Comparison of ENCODE assay signal across 8 cellular contexts in genomic region chr22:20393705-20394476, GRCh38. TPM values are rescaled to one million over a fixed set of nuclear protein-coding genes. Genes with fewer than 3 reads are reported as not detected.
DNase-seq lines count a peak whose midpoint lies in the region; ATAC-seq and TF ChIP-seq lines count a peak whose summit lies in the region.

Gene ZNF74, plus strand, starts transcription at chr22:20394151. Its CDS starts 478 bp downstream, at chr22:20394629.

- H3F3A ChIP-seq in Loucy (ENCODE audit: low read depth), result 0 out of 2 replicates have a peak, but pooled peaks cover 4% of the 10 kb centered on the region

- H3K9me3 ChIP-seq in Loucy (ENCODE audit: insufficient read depth, low read depth, low read length), result no peaks in the 10 kb centered on the region
- H3K9me3 ChIP-seq in SJSA1 (replicated peaks), result no peaks in the 10 kb centered on the region; the same call in 1 of the 2 replicates

- H3K4me3 Mint-ChIP-seq in Calu3 (ENCODE audit: low read depth, unreplicated experiment), result peak within 1 kb of the TSS; percentile 86
- H3K4me3 Mint-ChIP-seq in neural crest cell, result peak within 1 kb of the TSS; percentile 94
- H3K4me3 Mint-ChIP-seq in stimulated activated naive CD8-positive, alpha-beta T cell treated with anti-CD3 and anti-CD28 coated beads, Interleukin-15, amount 100 ng/mL, for 72 hours, result peak within 1 kb of the TSS; percentile 90 to 94

- CTCF ChIA-PET in Calu3 (lab: Charles Lee), result interaction anchor here (0.5 kb wide), 1 partner anchor 25 kb away, joined by 5 read pairs; no protein-coding TSS in a partner anchor

- H3K36me3 Mint-ChIP-seq in Calu3 (ENCODE audit: insufficient read depth, unreplicated experiment), result peaks cover 22% of the 10 kb centered on the region
- H3K36me3 Mint-ChIP-seq in neural crest cell (ENCODE audit: low read depth), result peaks cover 8% of the 10 kb centered on the region

- DNase-seq in Calu3, result peak; percentile 86
- DNase-seq in SJSA1 (ENCODE audit: low read depth in 1 of 2, low spot score in 2 of 2), result peak; percentile 81 to 89
- DNase-seq in activated naive CD4-positive, alpha-beta T cell (lab: John Stamatoyannopoulos, UW), result peak; percentile 52 to 79 (median 64)
- peak; percentile 93 for DNase-seq in foreskin melanocyte
- peak; percentile 81 for DNase-seq in neural crest cell (ENCODE audit: low read depth, low spot score)
- peak; percentile 75 to 81 for DNase-seq in stimulated activated naive CD8-positive, alpha-beta T cell treated with anti-CD3 and anti-CD28 coated beads, Interleukin-15, amount 100 ng/mL, for 72 hours

- no TSS peak for BruUV-seq in Calu3 (replicated peaks; lab: Mats Ljungman, UMichigan)

- H3K4me1 Mint-ChIP-seq in Calu3 (ENCODE audit: low read depth, unreplicated experiment) (peaks cover 25% of the 10 kb centered on the region), neural crest cell (peaks cover 47% of the 10 kb centered on the region)
- peaks cover 41% of the 10 kb centered on the region for H3K4me1 Mint-ChIP-seq in stimulated activated naive CD8-positive, alpha-beta T cell treated with anti-CD3 and anti-CD28 coated beads, Interleukin-15, amount 100 ng/mL, for 72 hours

- peak; percentile 79 for ATAC-seq in GM21619 (IDR thresholded peaks at IDR 0.05; ENCODE audit: unreplicated experiment)
- peak; percentile 93 for ATAC-seq in stimulated activated naive CD8-positive, alpha-beta T cell treated with anti-CD3 and anti-CD28 coated beads, Interleukin-15, amount 100 ng/mL, for 72 hours

- H3K36me3 ChIP-seq in Loucy (ENCODE audit: insufficient read depth, low read length) (no peaks in the 10 kb centered on the region), SJSA1 (peaks cover 4% of the 10 kb centered on the region; the same call in 1 of the 2 replicates)

- H3K27ac Mint-ChIP-seq in Calu3 (ENCODE audit: unreplicated experiment) (peak within 1 kb of the TSS; percentile 47), neural crest cell (ENCODE audit: unreplicated experiment) (peak within 1 kb of the TSS; percentile 94)
- H3K27ac Mint-ChIP-seq in stimulated activated naive CD8-positive, alpha-beta T cell treated with anti-CD3 and anti-CD28 coated beads, Interleukin-15, amount 100 ng/mL, for 72 hours, result peak within 1 kb of the TSS; percentile 95 to 97

- H3K27me3 Mint-ChIP-seq in Calu3 (ENCODE audit: unreplicated experiment) (peaks cover 29% of the 10 kb centered on the region), neural crest cell (ENCODE audit: low read depth) (no peaks in the 10 kb centered on the region)
- H3K27me3 Mint-ChIP-seq in stimulated activated naive CD8-positive, alpha-beta T cell treated with anti-CD3 and anti-CD28 coated beads, Interleukin-15, amount 100 ng/mL, for 72 hours, result no peaks in the 10 kb centered on the region

- H3K4me2 ChIP-seq in Loucy (ENCODE audit: low read depth, low read length, poor library complexity, severe bottlenecking), result peak within 1 kb of the TSS; percentile 80

- H3K9me2 ChIP-seq in Loucy (replicated peaks; ENCODE audit: low read depth, low read length), result no peaks in the 10 kb centered on the region

- peak within 1 kb of the TSS; percentile 93 for H2AFZ ChIP-seq in Loucy (ENCODE audit: low read length)

- H3K27me3 ChIP-seq in Loucy (ENCODE audit: insufficient read depth, low read length, poor library complexity, severe bottlenecking) (no peaks in the 10 kb centered on the region), SJSA1 (replicated peaks) (no peaks in the 10 kb centered on the region)

- H3K4me1 ChIP-seq in Loucy (ENCODE audit: insufficient read depth, low read length, poor library complexity, severe bottlenecking) (peaks cover 33% of the 10 kb centered on the region), SJSA1 (replicated peaks) (peaks cover 23% of the 10 kb centered on the region)

- peak within 1 kb of the TSS; percentile 90 for H3K9ac ChIP-seq in Loucy (ENCODE audit: low read depth, low read length, poor library complexity, severe bottlenecking)

- TF ChIP-seq CTCF in Calu3 (IDR thresholded peaks at IDR 0.05; ENCODE audit: unreplicated experiment) (no peak), Loucy (conservative IDR thresholded peaks at IDR 0.05; ENCODE audit: low read length) (no peak), neural crest cell (conservative IDR thresholded peaks at IDR 0.05) (no peak)

- H3K4me3 ChIP-seq in Loucy (ENCODE audit: low read length, poor library complexity, severe bottlenecking) (peak within 1 kb of the TSS; percentile 97), SJSA1 (peak within 1 kb of the TSS; percentile 71)

- H4K20me1 ChIP-seq in Loucy (ENCODE audit: insufficient read depth, low read length, poor library complexity, severe bottlenecking), result peaks cover 7% of the 10 kb centered on the region

- intact Hi-C loops in Calu3 (cut with micrococcal nuclease; ENCODE audit: unreplicated experiment), result no loop called here

- H3K9me3 Mint-ChIP-seq in Calu3 (ENCODE audit: low read depth, unreplicated experiment) (no peaks in the 10 kb centered on the region), neural crest cell (no peaks in the 10 kb centered on the region)
- H3K9me3 Mint-ChIP-seq in stimulated activated naive CD8-positive, alpha-beta T cell treated with anti-CD3 and anti-CD28 coated beads, Interleukin-15, amount 100 ng/mL, for 72 hours, result no peaks in the 10 kb centered on the region

- peak within 1 kb of the TSS; percentile 19; the same call in 1 of the 2 replicates for H3K27ac ChIP-seq in SJSA1

- peaks cover 46% of the 10 kb centered on the region for H3K79me2 ChIP-seq in Loucy (ENCODE audit: insufficient read depth, low read length)

RNA-seq across cellular contexts. Expression of gene ZNF74, which starts in this region (rescaled TPM):
- total RNA-seq in Calu3 (2022) (11.1 and 15.2 TPM in 2 replicates), neural crest cell (54.2 and 55.1 TPM in 2 replicates)
- 9.9 and 11.5 TPM in 2 replicates for total RNA-seq in SJSA1 (2014; rRNA removed; shearing (Covaris generic))

Comparison
In these comparisons a context has a peak if more than half of its experiments do, and no peak if none do; other contexts are left out.
1. Peak in every context shown above with its lines: DNase-seq, ATAC-seq, H3K4me3 ChIP-seq and H3K27ac ChIP-seq.